In the genomic region with DNA sequence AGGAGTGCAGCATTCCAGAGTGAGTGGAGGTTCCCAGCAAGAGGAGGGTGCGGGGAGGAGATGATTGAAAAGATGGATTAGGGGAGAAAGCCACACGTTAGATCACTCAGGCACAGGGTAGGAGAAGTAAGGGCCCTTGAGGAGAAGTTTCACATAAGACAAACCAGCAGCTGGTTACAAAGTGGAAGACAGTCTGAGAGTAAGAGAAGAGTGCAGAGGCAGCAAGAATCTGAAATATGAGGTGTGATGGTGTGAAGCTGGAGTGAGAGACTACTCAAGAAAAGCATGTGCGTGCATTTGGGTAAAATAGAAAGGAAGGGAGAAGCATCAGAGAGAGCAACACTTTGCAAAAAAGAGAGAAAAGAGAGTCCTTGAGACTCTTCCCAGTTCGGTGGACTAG, we compare ENCODE assay signal across 33 cellular contexts. TPM values are rescaled to one million over a fixed set of nuclear protein-coding genes. Genes with fewer than 3 reads are reported as not detected.
"Had no signal": no experiment of that assay in that cellular context is flagged by ENCODE, and none has a peak within 500 bp of the region (broad histone marks: within the 10 kb centered on the region; RNA-seq: fewer than 3 reads in every experiment).

No MANE protein-coding gene starts in this region.

- H3K27me3 ChIP-seq: adrenal gland, body of pancreas, esophagus muscularis mucosa, foreskin keratinocyte, gastrocnemius medialis had no signal

- H3K27ac Mint-ChIP-seq: activated CD4-positive, alpha-beta memory T cell treated with anti-CD3 and anti-CD28 coated beads for 36 hours; activated CD4-positive, alpha-beta T cell treated with anti-CD3 and anti-CD28 coated beads for 36 hours; activated CD4-positive, alpha-beta T cell treated with anti-CD3 and anti-CD28 coated beads, Interleukin-2, amount 10 ng/mL, durations not matched to agents 24 days and 14 days; activated CD8-positive, alpha-beta memory T cell treated with anti-CD3 and anti-CD28 coated beads, Interleukin-2, amount 10 ng/mL, durations not matched to agents 7 days and 5 days; activated CD8-positive, alpha-beta T cell treated with anti-CD3 and anti-CD28 coated beads, Interleukin-2, amount 10 ng/mL, durations not matched to agents 7 days and 5 days; activated naive CD4-positive, alpha-beta T cell treated with anti-CD3 and anti-CD28 coated beads for 36 hours; activated naive CD4-positive, alpha-beta T cell treated with anti-CD3 and anti-CD28 coated beads, Interleukin-2, amount 50 U/mL, for 24 hours; activated naive CD8-positive, alpha-beta T cell treated with anti-CD3 and anti-CD28 coated beads for 36 hours; activated naive CD8-positive, alpha-beta T cell treated with anti-CD3 and anti-CD28 coated beads, Interleukin-2, amount 50 U/mL, for 24 hours; activated T-helper 1 cell treated with anti-CD3 and anti-CD28 coated beads, Interleukin-12 subunit alpha, Interleukin-12 subunit beta, Interleukin-2, Interleukin-4 antibody, amounts not matched to agents 30 ng/mL and 10 ng/mL and 1 ng/mL, durations not matched to agents 14 hours and 24 hours and 36 hours; activated T-helper 2 cell treated with anti-CD3 and anti-CD28 coated beads, Interferon-gamma antibody, Interleukin-2, Interleukin-4, amounts not matched to agents 10 μg/mL and 5 μg/mL and 100 μg/mL, durations not matched to agents 14 hours and 24 hours and 36 hours; effector memory CD8-positive, alpha-beta T cell had no signal

- H3K36me3 Mint-ChIP-seq: activated CD4-positive, alpha-beta memory T cell treated with anti-CD3 and anti-CD28 coated beads for 36 hours; activated CD8-positive, alpha-beta memory T cell treated with anti-CD3 and anti-CD28 coated beads, Interleukin-2, amount 10 ng/mL, durations not matched to agents 7 days and 5 days; activated naive CD4-positive, alpha-beta T cell treated with anti-CD3 and anti-CD28 coated beads, Interleukin-2, amount 50 U/mL, for 24 hours; activated naive CD8-positive, alpha-beta T cell treated with anti-CD3 and anti-CD28 coated beads for 36 hours had no signal

- H3K27ac ChIP-seq: adrenal gland, body of pancreas, esophagus muscularis mucosa, foreskin keratinocyte, gastrocnemius medialis, heart left ventricle had no signal

- H3K9me3 Mint-ChIP-seq: activated CD4-positive, alpha-beta memory T cell treated with anti-CD3 and anti-CD28 coated beads for 36 hours; activated CD4-positive, alpha-beta T cell treated with anti-CD3 and anti-CD28 coated beads, Interleukin-2, amount 10 ng/mL, durations not matched to agents 24 days and 14 days; activated naive CD4-positive, alpha-beta T cell treated with anti-CD3 and anti-CD28 coated beads for 36 hours; activated naive CD4-positive, alpha-beta T cell treated with anti-CD3 and anti-CD28 coated beads, Interleukin-2, amount 50 U/mL, for 24 hours; activated naive CD8-positive, alpha-beta T cell treated with anti-CD3 and anti-CD28 coated beads for 36 hours; activated naive CD8-positive, alpha-beta T cell treated with anti-CD3 and anti-CD28 coated beads, Interleukin-2, amount 50 U/mL, for 24 hours; activated T-helper 1 cell treated with anti-CD3 and anti-CD28 coated beads, Interleukin-12 subunit alpha, Interleukin-12 subunit beta, Interleukin-2, Interleukin-4 antibody, amounts not matched to agents 30 ng/mL and 10 ng/mL and 1 ng/mL, durations not matched to agents 14 hours and 24 hours and 36 hours; activated T-helper 2 cell treated with anti-CD3 and anti-CD28 coated beads, Interferon-gamma antibody, Interleukin-2, Interleukin-4, amounts not matched to agents 10 μg/mL and 5 μg/mL and 100 μg/mL, durations not matched to agents 14 hours and 24 hours and 36 hours; effector memory CD8-positive, alpha-beta T cell had no signal

- H3K4me1 ChIP-seq: adrenal gland, body of pancreas, esophagus muscularis mucosa, foreskin keratinocyte, gastrocnemius medialis had no signal

- H3K4me3 ChIP-seq: adrenal gland, body of pancreas, esophagus muscularis mucosa, gastrocnemius medialis, heart left ventricle had no signal

- H3K27me3 Mint-ChIP-seq: activated CD4-positive, alpha-beta T cell treated with anti-CD3 and anti-CD28 coated beads, Interleukin-2, amount 10 ng/mL, durations not matched to agents 24 days and 14 days had no signal

- H3K9me3 ChIP-seq: adrenal gland, body of pancreas, esophagus muscularis mucosa, gastrocnemius medialis, heart left ventricle had no signal

- H3K4me3 Mint-ChIP-seq: activated CD4-positive, alpha-beta memory T cell treated with anti-CD3 and anti-CD28 coated beads for 36 hours; activated CD4-positive, alpha-beta T cell treated with anti-CD3 and anti-CD28 coated beads for 36 hours; activated CD4-positive, alpha-beta T cell treated with anti-CD3 and anti-CD28 coated beads, Interleukin-2, amount 10 ng/mL, durations not matched to agents 24 days and 14 days; activated CD8-positive, alpha-beta memory T cell treated with anti-CD3 and anti-CD28 coated beads, Interleukin-2, amount 10 ng/mL, durations not matched to agents 7 days and 5 days; activated CD8-positive, alpha-beta T cell treated with anti-CD3 and anti-CD28 coated beads, Interleukin-2, amount 10 ng/mL, durations not matched to agents 7 days and 5 days; activated naive CD4-positive, alpha-beta T cell treated with anti-CD3 and anti-CD28 coated beads for 36 hours; activated naive CD4-positive, alpha-beta T cell treated with anti-CD3 and anti-CD28 coated beads, Interleukin-2, amount 50 U/mL, for 24 hours; activated naive CD8-positive, alpha-beta T cell treated with anti-CD3 and anti-CD28 coated beads for 36 hours; activated naive CD8-positive, alpha-beta T cell treated with anti-CD3 and anti-CD28 coated beads, Interleukin-2, amount 50 U/mL, for 24 hours; activated T-helper 1 cell treated with anti-CD3 and anti-CD28 coated beads, Interleukin-12 subunit alpha, Interleukin-12 subunit beta, Interleukin-2, Interleukin-4 antibody, amounts not matched to agents 30 ng/mL and 10 ng/mL and 1 ng/mL, durations not matched to agents 14 hours and 24 hours and 36 hours; effector memory CD8-positive, alpha-beta T cell had no signal

- DNase-seq: activated CD4-positive, CD25-positive, alpha-beta regulatory T cell; activated CD4-positive, CD25-positive, alpha-beta regulatory T cell treated with anti-CD3 and anti-CD28 coated beads, Interleukin-2, amount 50 U/mL, for 72 hours; activated CD8-positive, alpha-beta memory T cell treated with anti-CD3 and anti-CD28 coated beads, Interleukin-2, amount 10 ng/mL, durations not matched to agents 7 days and 5 days; activated CD8-positive, alpha-beta memory T cell treated with anti-CD3 and anti-CD28 coated beads, Interleukin-2, amount 50 U/mL, for 4 hours; activated effector memory CD4-positive, alpha-beta T cell treated with anti-CD3 and anti-CD28 coated beads, Interleukin-2, amount 50 U/mL, for 16 hours; activated T-cell treated with anti-CD3 and anti-CD28 coated beads, Interleukin-2, amount 50 U/mL, for 1 hour; amygdala; aorta; body of pancreas; caudate nucleus; cortex of kidney; dermis blood vessel endothelial cell; effector CD4-positive, alpha-beta T cell; effector memory CD8-positive, alpha-beta T cell; gastrocnemius medialis; glutamatergic neuron; heart left ventricle; T-helper 2 cell had no signal

- ATAC-seq: activated CD4-positive, alpha-beta T cell treated with anti-CD3 and anti-CD28 coated beads for 36 hours; activated CD8-positive, alpha-beta memory T cell treated with anti-CD3 and anti-CD28 coated beads, Interleukin-2, amount 10 ng/mL, durations not matched to agents 7 days and 5 days; activated CD8-positive, alpha-beta T cell treated with anti-CD3 and anti-CD28 coated beads, Interleukin-2, amount 10 ng/mL, durations not matched to agents 7 days and 5 days; body of pancreas; effector memory CD8-positive, alpha-beta T cell; foreskin keratinocyte; gastrocnemius medialis; heart left ventricle had no signal

- H3K36me3 ChIP-seq: adrenal gland, esophagus muscularis mucosa, gastrocnemius medialis, heart left ventricle had no signal

RNA-seq across cellular contexts. Expression of a gene that starts 0.9 kb away (rescaled TPM):
- total RNA-seq: activated CD4-positive, alpha-beta memory T cell treated with anti-CD3 and anti-CD28 coated beads for 36 hours; activated CD4-positive, alpha-beta T cell treated with anti-CD3 and anti-CD28 coated beads for 36 hours; activated CD4-positive, alpha-beta T cell treated with anti-CD3 and anti-CD28 coated beads, Interleukin-2, amount 10 ng/mL, durations not matched to agents 24 days and 14 days; activated CD8-positive, alpha-beta memory T cell treated with anti-CD3 and anti-CD28 coated beads for 36 hours; activated CD8-positive, alpha-beta memory T cell treated with anti-CD3 and anti-CD28 coated beads, Interleukin-2, amount 10 ng/mL, durations not matched to agents 7 days and 5 days; activated CD8-positive, alpha-beta T cell treated with anti-CD3 and anti-CD28 coated beads, Interleukin-2, amount 10 ng/mL, durations not matched to agents 7 days and 5 days; activated naive CD4-positive, alpha-beta T cell treated with anti-CD3 and anti-CD28 coated beads for 36 hours; activated naive CD8-positive, alpha-beta T cell treated with anti-CD3 and anti-CD28 coated beads for 36 hours; activated T-helper 1 cell treated with anti-CD3 and anti-CD28 coated beads, Interleukin-12 subunit alpha, Interleukin-12 subunit beta, Interleukin-2, Interleukin-4 antibody, amounts not matched to agents 30 ng/mL and 10 ng/mL and 1 ng/mL, durations not matched to agents 14 hours and 24 hours and 36 hours; activated T-helper 2 cell treated with anti-CD3 and anti-CD28 coated beads, Interferon-gamma antibody, Interleukin-2, Interleukin-4, amounts not matched to agents 10 μg/mL and 5 μg/mL and 100 μg/mL, durations not matched to agents 14 hours and 24 hours and 36 hours; adrenal gland; aorta; chondrocyte; dermis blood vessel endothelial cell; esophagus muscularis mucosa; foreskin keratinocyte; gastrocnemius medialis had no signal
- polyA plus RNA-seq: adrenal gland, aorta, foreskin keratinocyte, heart left ventricle had no signal

RNA-seq across cellular contexts. Expression of a gene that starts 23.3 kb away (rescaled TPM):
- total RNA-seq: activated CD4-positive, alpha-beta memory T cell treated with anti-CD3 and anti-CD28 coated beads for 36 hours; activated CD4-positive, alpha-beta T cell treated with anti-CD3 and anti-CD28 coated beads for 36 hours; activated CD4-positive, alpha-beta T cell treated with anti-CD3 and anti-CD28 coated beads, Interleukin-2, amount 10 ng/mL, durations not matched to agents 24 days and 14 days; activated CD8-positive, alpha-beta memory T cell treated with anti-CD3 and anti-CD28 coated beads for 36 hours; activated CD8-positive, alpha-beta memory T cell treated with anti-CD3 and anti-CD28 coated beads, Interleukin-2, amount 10 ng/mL, durations not matched to agents 7 days and 5 days; activated CD8-positive, alpha-beta T cell treated with anti-CD3 and anti-CD28 coated beads, Interleukin-2, amount 10 ng/mL, durations not matched to agents 7 days and 5 days; activated naive CD4-positive, alpha-beta T cell treated with anti-CD3 and anti-CD28 coated beads for 36 hours; activated naive CD8-positive, alpha-beta T cell treated with anti-CD3 and anti-CD28 coated beads for 36 hours; activated T-helper 1 cell treated with anti-CD3 and anti-CD28 coated beads, Interleukin-12 subunit alpha, Interleukin-12 subunit beta, Interleukin-2, Interleukin-4 antibody, amounts not matched to agents 30 ng/mL and 10 ng/mL and 1 ng/mL, durations not matched to agents 14 hours and 24 hours and 36 hours; activated T-helper 2 cell treated with anti-CD3 and anti-CD28 coated beads, Interferon-gamma antibody, Interleukin-2, Interleukin-4, amounts not matched to agents 10 μg/mL and 5 μg/mL and 100 μg/mL, durations not matched to agents 14 hours and 24 hours and 36 hours; aorta; chondrocyte; dermis blood vessel endothelial cell; foreskin keratinocyte; gastrocnemius medialis had no signal
- polyA plus RNA-seq: adrenal gland, aorta, foreskin keratinocyte had no signal

RNA-seq across cellular contexts. Expression of a gene that starts 40.7 kb away (rescaled TPM):
- total RNA-seq: activated CD4-positive, alpha-beta memory T cell treated with anti-CD3 and anti-CD28 coated beads for 36 hours; activated CD8-positive, alpha-beta memory T cell treated with anti-CD3 and anti-CD28 coated beads, Interleukin-2, amount 10 ng/mL, durations not matched to agents 7 days and 5 days; activated CD8-positive, alpha-beta T cell treated with anti-CD3 and anti-CD28 coated beads, Interleukin-2, amount 10 ng/mL, durations not matched to agents 7 days and 5 days; activated T-helper 2 cell treated with anti-CD3 and anti-CD28 coated beads, Interferon-gamma antibody, Interleukin-2, Interleukin-4, amounts not matched to agents 10 μg/mL and 5 μg/mL and 100 μg/mL, durations not matched to agents 14 hours and 24 hours and 36 hours; adrenal gland; chondrocyte; dermis blood vessel endothelial cell; foreskin keratinocyte had no signal
- polyA plus RNA-seq: foreskin keratinocyte had no signal
